In genomic region chr12:57611116-57611809, GRCh38 we compare ENCODE assay signal across 8 cellular contexts. TPM values are rescaled to one million over a fixed set of nuclear protein-coding genes. Genes with fewer than 3 reads are reported as not detected.
A peak's percentile ranks its signal among the peaks of the same experiment; 100 is the strongest.
DNase-seq lines count a peak whose midpoint lies in the region; ATAC-seq and TF ChIP-seq lines count a peak whose summit lies in the region.

Gene ARHGEF25, plus strand, starts transcription at chr12:57611435. Its CDS starts 460 bp downstream, at chr12:57611895.

- peak within 1 kb of the TSS; percentile 65 for H3K4me3 Mint-ChIP-seq in stimulated activated memory B cell treated with anti-CD40 and anti-IgM and Interleukin-4, amounts not matched to agents 10 μg/mL and 1 μg/mL and 100 μg/mL, for 72 hours

- peaks cover 44% of the 10 kb centered on the region for H3K4me1 Mint-ChIP-seq in stimulated activated memory B cell treated with anti-CD40 and anti-IgM and Interleukin-4, amounts not matched to agents 10 μg/mL and 1 μg/mL and 100 μg/mL, for 72 hours

- DNase-seq in AG04450 (ENCODE audit: low read depth, low spot score) (no peak), NCI-H1048 (lab: John Stamatoyannopoulos, UW) (peak; percentile 37), dorsolateral prefrontal cortex (peak in 8 of 10 donors; percentile 47 to 81 (median 70)), right lobe of liver (peak in 1 of 3 donors; percentile 48)

- no peak for TF ChIP-seq POLR2A in right lobe of liver (IDR thresholded peaks at IDR 0.05)

- H3K27ac ChIP-seq in AG04450 (ENCODE audit: low read depth, low read length) (no peak within 1 kb of the TSS), dorsolateral prefrontal cortex (peak within 1 kb of the TSS in 58 of 59 donors; percentile 38 to 93 (median 80)), right lobe of liver (peak within 1 kb of the TSS in 2 of 3 donors; percentile 29 to 53)

- H3K36me3 Mint-ChIP-seq in stimulated activated memory B cell treated with anti-CD40 and anti-IgM and Interleukin-4, amounts not matched to agents 10 μg/mL and 1 μg/mL and 100 μg/mL, for 72 hours = no peaks in the 10 kb centered on the region

- CTCF ChIA-PET in AG04450 (lab: Charles Lee) = interaction anchor here (0.6 to 1.4 kb wide), 3 partner anchors 10 to 115 kb away, joined by 3 read pairs; no protein-coding TSS in a partner anchor

- H3K27ac Mint-ChIP-seq in stimulated activated memory B cell treated with anti-CD40 and anti-IgM and Interleukin-4, amounts not matched to agents 10 μg/mL and 1 μg/mL and 100 μg/mL, for 72 hours = no peak within 1 kb of the TSS

- TF ChIP-seq CTCF in AG04450 (IDR thresholded peaks at IDR 0.05; ENCODE audit: low read depth, low read length) (no peak), dorsolateral prefrontal cortex (IDR thresholded peaks at IDR 0.05 in 54 of 56, conservative IDR thresholded peaks at IDR 0.05 in 2 of 56; ENCODE audit: low read depth in 1 of 56, partially characterized antibody in 56 of 56) (peak in 7 of 56 donors; percentile 8 to 33 (median 21)), right lobe of liver (IDR thresholded peaks at IDR 0.05) (no peak)

- H3K4me3 ChIP-seq in AG04450 (ENCODE audit: low read depth, low read length) (peak within 1 kb of the TSS; percentile 71), dorsolateral prefrontal cortex (peak within 1 kb of the TSS; percentile 63 to 93 (median 81)), right lobe of liver (peak within 1 kb of the TSS; percentile 40 to 45 (median 44))

- peaks cover 65% of the 10 kb centered on the region for H3K27me3 Mint-ChIP-seq in stimulated activated memory B cell treated with anti-CD40 and anti-IgM and Interleukin-4, amounts not matched to agents 10 μg/mL and 1 μg/mL and 100 μg/mL, for 72 hours

- H3K36me3 ChIP-seq in right lobe of liver = no peaks in the 10 kb centered on the region

- H3K9me3 Mint-ChIP-seq in stimulated activated memory B cell treated with anti-CD40 and anti-IgM and Interleukin-4, amounts not matched to agents 10 μg/mL and 1 μg/mL and 100 μg/mL, for 72 hours = no peaks in the 10 kb centered on the region

- H3K27me3 ChIP-seq in AG04450 (ENCODE audit: control insufficient read depth, insufficient read depth, low read length) (no peaks in the 10 kb centered on the region), dorsolateral prefrontal cortex (no peaks in the 10 kb centered on the region), right lobe of liver (peaks cover 0 to 8% of the 10 kb centered on the region in 2 donors)

- intact Hi-C loops in dorsolateral prefrontal cortex (cut with DNase I) (no loop called here), right lobe of liver (cut with DNase I) (no loop called here)

- POLR2A ChIA-PET in AG04450 (lab: Yijun Ruan, JAX) = interaction anchor here (0.6 to 1.4 kb wide), 7 partner anchors 9 to 115 kb away, joined by 3 to 8 read pairs (median 4); partner anchors contain the start of gene DDIT3

- peaks cover 0 to 12% (median 0%) of the 10 kb centered on the region in 4 donors for H3K4me1 ChIP-seq in right lobe of liver

- peak; percentile 57 for ATAC-seq in GM19035 (IDR thresholded peaks at IDR 0.05; ENCODE audit: unreplicated experiment)
- ATAC-seq in activated CD4-positive, CD25-positive, alpha-beta regulatory T cell treated with anti-CD3 and anti-CD28 coated beads, Interleukin-2, amount 50 U/mL, for 24 hours = peak; percentile 76 to 79
- peak; percentile 54 to 75 (median 64) for ATAC-seq in right lobe of liver
- peak; percentile 22 for ATAC-seq in stimulated activated memory B cell treated with anti-CD40 and anti-IgM and Interleukin-4, amounts not matched to agents 10 μg/mL and 1 μg/mL and 100 μg/mL, for 72 hours
- ATAC-seq in HG03442 (IDR thresholded peaks at IDR 0.05; ENCODE audit: unreplicated experiment) = no peak

- H3K9me3 ChIP-seq in AG04450 (ENCODE audit: control insufficient read depth, insufficient read depth, low read length) (no peaks in the 10 kb centered on the region; the same call in 1 of the 2 replicates), right lobe of liver (no peaks in the 10 kb centered on the region)

- 3% methylated on average over 21 of the region's 50 CpGs for WGBS in right lobe of liver (ENCODE audit: insufficient coverage, low coverage, low lambda C conversion rate, missing lambda C conversion rate)

RNA-seq across cellular contexts. Expression of gene ARHGEF25, which starts in this region (rescaled TPM):
- 23.4 and 26.0 TPM in 2 replicates for polyA plus RNA-seq in AG04450 (2011; rRNA removed)
- polyA minus RNA-seq in AG04450 (2011; rRNA and poly(A)+ RNA removed) = 18.3 and 21.9 TPM in 2 replicates
- 100 to 1,000 TPM in 54 of 120 experiments, 10 to 100 TPM in 66; 29.1 to 145 (median 96.5) TPM for total RNA-seq in dorsolateral prefrontal cortex
- 1 to 10 TPM in 5 of 6 experiments, under 1 TPM in 1; 0.92 to 2.0 (median 1.3) TPM for total RNA-seq in right lobe of liver

Comparison
In these comparisons a context has a peak if more than half of its experiments do, and no peak if none do; other contexts are left out.
1. RNA of gene ARHGEF25 (total RNA-seq): 29.1 to 145 TPM in dorsolateral prefrontal cortex; 0.92 to 2.0 TPM in right lobe of liver; every median in the first group is over 4 times any median in the second.
2. Peak in every context shown above with its lines, with median percentiles within 50 percentile points of each other: H3K4me3 ChIP-seq.